ENCODE assay signal across 1 cellular context in genomic region chr2:212271583-212271982, GRCh38.
TF ChIP-seq lines count a peak whose summit lies in the region.

No MANE protein-coding gene starts in this region.

TF ChIP-seq in SK-N-SH treated with all-trans-retinoic acid at 6 μM for 48 hours, 23 proteins besides CTCF, POLR2A, EP300 and RAD21 (continued from another document):
- TF ChIP-seq ZFP30 (CRISPR knock-in tag; IDR thresholded peaks at IDR 0.05) (no peak), ZNF565 (CRISPR knock-in tag; conservative IDR thresholded peaks at IDR 0.05; ENCODE audit: low read depth) (no peak), TCF4 (CRISPR knock-in tag; IDR thresholded peaks at IDR 0.05; ENCODE audit: borderline replicate concordance) (no peak), ZNF70 (CRISPR knock-in tag; IDR thresholded peaks at IDR 0.05) (no peak), POU6F1 (CRISPR knock-in tag; IDR thresholded peaks at IDR 0.05; ENCODE audit: borderline replicate concordance, low read depth) (no peak), CSDC2 (CRISPR knock-in tag; IDR thresholded peaks at IDR 0.05) (no peak), CREB5 (CRISPR knock-in tag; IDR thresholded peaks at IDR 0.05; ENCODE audit: low read depth) (no peak), CSRNP3 (CRISPR knock-in tag; IDR thresholded peaks at IDR 0.05) (no peak), ZC3H10 (CRISPR knock-in tag; IDR thresholded peaks at IDR 0.05) (no peak), ZNF8 (CRISPR knock-in tag; IDR thresholded peaks at IDR 0.05) (no peak)
